Comparison of ENCODE assay signal across 21 cellular contexts in genomic region chr1:94215955-94216354, GRCh38. TPM values are rescaled to one million over a fixed set of nuclear protein-coding genes. Genes with fewer than 3 reads are reported as not detected.
"Had no signal": no experiment of that assay in that cellular context is flagged by ENCODE, and none has a peak within 500 bp of the region (broad histone marks: within the 10 kb centered on the region; RNA-seq: fewer than 3 reads in every experiment).

No MANE protein-coding gene starts in this region.

- H2AFZ ChIP-seq: parathyroid adenoma had no signal

- H3K27ac ChIP-seq: adrenal gland, cardiac muscle cell, dorsolateral prefrontal cortex, parathyroid adenoma, WERI-Rb-1 had no signal

- ATAC-seq: activated naive CD4-positive, alpha-beta T cell treated with anti-CD3 and anti-CD28 coated beads, Interleukin-2, amount 50 U/mL, for 72 hours; activated T-cell treated with anti-CD3 and anti-CD28 coated beads, Interleukin-2, amount 50 U/mL, for 72 hours; naive thymus-derived CD8-positive, alpha-beta T cell had no signal

- DNase-seq: activated CD4-positive, alpha-beta T cell treated with anti-CD3 and anti-CD28 coated beads for 1 hour; activated CD4-positive, alpha-beta T cell treated with anti-CD3 and anti-CD28 coated beads, Interleukin-2, amount 50 U/mL, for 4 hours; activated gamma-delta T cell; activated T-cell treated with anti-CD3 and anti-CD28 coated beads, Interleukin-2, amount 50 U/mL, for 72 hours; adrenal gland; dorsolateral prefrontal cortex; endodermal cell; immature natural killer cell; mesendoderm; naive thymus-derived CD8-positive, alpha-beta T cell; stimulated activated CD4-positive, alpha-beta T cell treated with anti-CD3 and anti-CD28 coated beads, Interleukin-12 subunit alpha, Interleukin-12 subunit beta, amount 100 ng/mL, for 4 hours; stimulated activated CD4-positive, alpha-beta T cell treated with anti-CD3 and anti-CD28 coated beads, Interleukin-1b, Interleukin-23, amount 100 ng/mL, for 48 hours; stimulated activated CD8-positive, alpha-beta memory T cell treated with anti-CD3 and anti-CD28 coated beads, Interleukin-4, amount 100 ng/mL, for 48 hours; stimulated activated naive CD4-positive, alpha-beta T cell; T-helper 2 cell; tibial artery; WERI-Rb-1 had no signal

- H3K36me3 ChIP-seq: adrenal gland, cardiac muscle cell, tibial artery, WERI-Rb-1 had no signal

- H3K4me1 ChIP-seq: adrenal gland had no signal

- H3K27ac Mint-ChIP-seq: activated naive CD4-positive, alpha-beta T cell treated with anti-CD3 and anti-CD28 coated beads, Interleukin-2, amount 50 U/mL, for 72 hours; activated T-cell treated with anti-CD3 and anti-CD28 coated beads, Interleukin-2, amount 50 U/mL, for 72 hours; endodermal cell; immature natural killer cell; naive thymus-derived CD8-positive, alpha-beta T cell had no signal

- H3K4me1 Mint-ChIP-seq: immature natural killer cell; naive thymus-derived CD8-positive, alpha-beta T cell had no signal

- H3K27me3 ChIP-seq: adrenal gland, cardiac muscle cell, tibial artery had no signal

- H3K9ac ChIP-seq: parathyroid adenoma had no signal

- H3K4me3 Mint-ChIP-seq: activated T-cell treated with anti-CD3 and anti-CD28 coated beads, Interleukin-2, amount 50 U/mL, for 72 hours; endodermal cell; immature natural killer cell; naive thymus-derived CD8-positive, alpha-beta T cell had no signal

- H3K36me3 Mint-ChIP-seq: activated naive CD4-positive, alpha-beta T cell treated with anti-CD3 and anti-CD28 coated beads, Interleukin-2, amount 50 U/mL, for 72 hours; immature natural killer cell; naive thymus-derived CD8-positive, alpha-beta T cell had no signal

- H3K9me3 Mint-ChIP-seq: activated naive CD4-positive, alpha-beta T cell treated with anti-CD3 and anti-CD28 coated beads, Interleukin-2, amount 50 U/mL, for 72 hours; activated T-cell treated with anti-CD3 and anti-CD28 coated beads, Interleukin-2, amount 50 U/mL, for 72 hours; naive thymus-derived CD8-positive, alpha-beta T cell had no signal

- H3K9me3 ChIP-seq: adrenal gland, tibial artery had no signal

- H3K4me3 ChIP-seq: adrenal gland, cardiac muscle cell, dorsolateral prefrontal cortex, tibial artery had no signal

RNA-seq across cellular contexts. Expression of gene ARHGAP29, which starts 21.4 kb away (rescaled TPM):
- total RNA-seq: activated CD8-positive, alpha-beta memory T cell treated with anti-CD3 and anti-CD28 coated beads for 36 hours; naive thymus-derived CD8-positive, alpha-beta T cell had no signal
- polyA plus RNA-seq: immature natural killer cell; naive thymus-derived CD8-positive, alpha-beta T cell had no signal
